In the genomic region with DNA sequence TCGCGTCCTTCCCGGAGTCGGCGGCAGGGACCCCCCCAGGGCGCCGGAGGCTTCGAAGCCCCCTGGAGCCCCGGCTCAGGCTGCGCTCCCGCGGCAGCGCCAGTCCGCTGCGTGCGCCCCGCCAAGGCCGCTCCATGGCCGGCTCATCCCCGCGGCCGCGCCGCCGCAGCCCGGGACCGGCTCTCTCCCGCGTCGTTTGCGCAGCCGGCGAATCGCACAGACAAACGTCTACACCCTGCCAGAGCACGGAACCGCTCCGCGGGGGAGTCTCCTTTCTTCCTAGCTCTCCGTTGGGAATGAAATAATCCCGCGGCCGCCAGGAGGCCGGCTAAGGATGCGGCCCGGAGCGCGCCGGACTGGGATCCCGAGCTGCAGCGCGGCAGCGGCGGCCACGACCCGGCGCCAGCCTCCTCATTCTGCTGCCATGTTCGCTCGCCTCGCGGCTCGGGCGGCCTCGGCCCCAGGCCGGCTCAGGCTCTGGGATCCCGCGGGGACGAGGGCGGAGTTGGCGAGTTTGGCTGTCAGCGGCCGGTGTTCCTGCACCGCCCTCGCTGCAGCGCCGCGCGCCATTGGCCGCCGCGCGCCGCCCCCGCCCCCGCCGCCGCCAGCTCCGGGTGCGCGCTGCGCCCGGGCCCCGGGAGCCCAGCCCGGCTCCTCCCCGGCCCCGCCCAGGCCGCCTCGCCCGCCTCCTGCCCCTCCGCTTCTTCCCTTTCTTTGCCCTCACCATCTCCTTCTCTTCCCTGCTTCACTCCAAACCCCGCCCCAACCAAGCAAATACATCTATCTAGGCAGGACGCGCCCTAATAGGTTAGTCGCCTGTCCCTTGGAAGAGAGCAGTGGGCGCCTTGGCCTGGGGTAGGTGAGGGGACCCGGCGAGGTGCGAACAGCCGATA, we compare ENCODE assay signal across 8 cellular contexts. TPM values are rescaled to one million over a fixed set of nuclear protein-coding genes. Genes with fewer than 3 reads are reported as not detected.
DNase-seq lines count a peak whose midpoint lies in the region; ATAC-seq and TF ChIP-seq lines count a peak whose summit lies in the region.

A gene with protein sequence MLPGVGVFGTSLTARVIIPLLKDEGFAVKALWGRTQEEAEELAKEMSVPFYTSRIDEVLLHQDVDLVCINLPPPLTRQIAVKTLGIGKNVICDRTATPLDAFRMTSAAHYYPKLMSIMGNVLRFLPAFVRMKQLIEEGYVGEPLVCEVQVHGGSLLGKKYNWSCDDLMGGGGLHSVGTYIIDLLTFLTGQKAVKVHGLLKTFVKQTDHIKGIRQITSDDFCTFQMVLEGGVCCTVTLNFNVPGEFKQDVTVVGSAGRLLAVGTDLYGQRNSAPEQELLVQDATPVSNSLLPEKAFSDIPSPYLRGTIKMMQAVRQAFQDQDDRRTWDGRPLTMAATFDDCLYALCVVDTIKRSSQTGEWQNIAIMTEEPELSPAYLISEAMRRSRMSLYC (minus strand): TSS at position 479 of the 893 bp plus-strand sequence. CDS start 710 bp downstream, outside the sequence.

- peak; percentile 97 for DNase-seq in AG08396 (ENCODE audit: low spot score)
- DNase-seq in NCI-H2227 treated with DMSO at 0.1 percent for 48 hours (lab: John Stamatoyannopoulos, UW) = peak; percentile 88
- DNase-seq in cerebellum (ENCODE audit: low spot score) = peak; percentile 97
- DNase-seq in kidney epithelial cell (ENCODE audit: low read depth) = no peak
- peak; percentile 64 to 74 for DNase-seq in stimulated activated CD4-positive, alpha-beta T cell treated with anti-CD3 and anti-CD28 coated beads, Interleukin-15, amount 100 ng/mL, for 48 hours (ENCODE audit: low read depth in 2 of 2)

- no peaks in the 10 kb centered on the region for H3K36me3 ChIP-seq in kidney epithelial cell (ENCODE audit: control insufficient read depth, insufficient read depth, low read length)

- ATAC-seq in GM18907 (IDR thresholded peaks at IDR 0.05; ENCODE audit: unreplicated experiment) (peak; percentile 81), HG03135 (IDR thresholded peaks at IDR 0.05; ENCODE audit: unreplicated experiment) (peak; percentile 71)
- peak; percentile 87 to 88 for ATAC-seq in activated CD4-positive, CD25-positive, alpha-beta regulatory T cell treated with anti-CD3 and anti-CD28 coated beads, Interleukin-2, amount 50 U/mL, for 24 hours

- peak within 1 kb of the TSS; percentile 61 for H3K4me3 ChIP-seq in kidney epithelial cell (ENCODE audit: low read depth, low read length)

- H3K27me3 ChIP-seq in kidney epithelial cell (ENCODE audit: control insufficient read depth, insufficient read depth, low read length) = no peaks in the 10 kb centered on the region

- no peak for TF ChIP-seq CTCF in kidney epithelial cell (IDR thresholded peaks at IDR 0.05; ENCODE audit: insufficient read depth, low read length, poor library complexity, severe bottlenecking)

RNA-seq across cellular contexts. Expression of the gene that starts here (rescaled TPM):
- total RNA-seq in cerebellum (33.8 TPM), kidney epithelial cell (0.75 and 1.9 TPM in 2 replicates)

Comparison
In these comparisons a context has a peak if more than half of its experiments do, and no peak if none do; other contexts are left out.
1. RNA of the gene that starts here (total RNA-seq): 33.8 TPM in cerebellum (single experiment); 0.75 to 1.9 TPM in kidney epithelial cell; every median in the first group is over 10 times any median in the second.
2. Peak in every context shown above with its lines, with median percentiles within 50 percentile points of each other: ATAC-seq.